In genomic region chr11:75083217-75083605, GRCh38 we compare ENCODE assay signal across 11 cellular contexts. TPM values are rescaled to one million over a fixed set of nuclear protein-coding genes. Genes with fewer than 3 reads are reported as not detected.
"Had no signal": no experiment of that assay in that cellular context is flagged by ENCODE, and none has a peak within 500 bp of the region (broad histone marks: within the 10 kb centered on the region; RNA-seq: fewer than 3 reads in every experiment).

No MANE protein-coding gene starts in this region.

- H3K9ac ChIP-seq: GM23248, KMS-11 had no signal

- H3K9me3 ChIP-seq: HAP-1 had no signal

- H3K4me2 ChIP-seq: KMS-11 had no signal

- H3K27ac ChIP-seq: GM23248, KMS-11 had no signal

- ATAC-seq: HCT116 had no signal

- H3K4me1 ChIP-seq: HAP-1 had no signal

- H3K36me3 ChIP-seq: HAP-1 had no signal

- H3K4me3 ChIP-seq: GM23248, HAP-1 had no signal

- H2AFZ ChIP-seq: GM23248 had no signal

- DNase-seq: GM23248, GOT3, H7, HFFc6, IMR-90, KBM-7 had no signal

RNA-seq across cellular contexts. Expression of gene OR2AT4, which starts 13.5 kb away (rescaled TPM):
- total RNA-seq: GM23248, H4, H7, HFFc6, HT-29, IMR-90 had no signal
- polyA plus RNA-seq: GM23248, IMR-90 had no signal
